Comparison of ENCODE assay signal across 28 cellular contexts in the genomic region with DNA sequence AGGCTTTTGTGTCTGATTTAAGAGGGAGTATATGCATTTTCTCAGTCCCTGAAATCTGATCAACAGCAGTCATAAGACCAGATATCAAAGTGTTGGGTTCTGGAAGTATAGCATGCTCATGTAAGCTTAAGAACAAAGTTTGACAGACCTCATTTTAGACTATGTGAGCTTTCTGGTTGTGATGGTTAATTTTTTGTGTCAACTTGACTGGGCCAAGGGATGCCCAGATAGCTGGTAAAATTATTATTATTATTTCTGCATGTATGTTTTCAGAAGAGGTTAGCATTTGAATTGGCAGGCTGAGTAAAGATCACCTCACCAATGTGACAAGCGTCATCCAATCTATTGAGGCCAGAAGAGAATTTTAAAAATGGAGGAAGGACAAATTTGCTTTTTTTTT.
"Had no signal": no experiment of that assay in that cellular context is flagged by ENCODE, and none has a peak within 500 bp of the region (broad histone marks: within the 10 kb centered on the region; RNA-seq: fewer than 3 reads in every experiment).

No MANE protein-coding gene starts in this region.

- H3K27ac Mint-ChIP-seq: stimulated activated effector memory CD8-positive, alpha-beta T cell treated with anti-CD3 and anti-CD28 coated beads, Interleukin-12 subunit alpha, Interleukin-12 subunit beta, amount 100 ng/mL, for 72 hours; stimulated activated memory B cell treated with anti-CD40 and anti-IgM and Interleukin-4, amounts not matched to agents 10 μg/mL and 1 μg/mL and 100 μg/mL, for 72 hours; stimulated activated naive B cell treated with anti-CD40 and anti-IgM and Interleukin-4, amounts not matched to agents 10 μg/mL and 1 μg/mL and 100 μg/mL, for 72 hours; stimulated activated naive CD8-positive, alpha-beta T cell treated with anti-CD3 and anti-CD28 coated beads, Interleukin-15, amount 100 ng/mL, for 72 hours; stimulated activated naive CD8-positive, alpha-beta T cell treated with anti-CD3 and anti-CD28 coated beads, Interleukin-15, Interleukin-2, amounts not matched to agents 100 ng/mL and 50 ng/mL, for 24 hours; type B pancreatic cell had no signal

- H3K9me3 ChIP-seq: stomach, suprapubic skin, testis, thoracic aorta, thyroid gland, tibial artery, tibial nerve, transverse colon, upper lobe of left lung, upper lobe of right lung, uterus, vagina had no signal

- ATAC-seq: stimulated activated effector memory CD8-positive, alpha-beta T cell treated with anti-CD3 and anti-CD28 coated beads, Interleukin-12 subunit alpha, Interleukin-12 subunit beta, amount 100 ng/mL, for 72 hours; stimulated activated memory B cell treated with anti-CD40 and anti-IgM and Interleukin-4, amounts not matched to agents 10 μg/mL and 1 μg/mL and 100 μg/mL, for 72 hours; stimulated activated naive B cell treated with anti-CD40 and anti-IgM and Interleukin-4, amounts not matched to agents 10 μg/mL and 1 μg/mL and 100 μg/mL, for 72 hours; stimulated activated naive CD8-positive, alpha-beta T cell treated with anti-CD3 and anti-CD28 coated beads, Interleukin-15, amount 100 ng/mL, for 72 hours; stimulated activated naive CD8-positive, alpha-beta T cell treated with anti-CD3 and anti-CD28 coated beads, Interleukin-15, Interleukin-2, amounts not matched to agents 100 U/mL and 50 U/mL, for 24 hours; upper lobe of right lung had no signal

- H3K4me3 ChIP-seq: stomach, suprapubic skin, testis, thoracic aorta, thyroid gland, tibial artery, tibial nerve, transverse colon, upper lobe of left lung, upper lobe of right lung, uterus, vagina had no signal

- H3K36me3 ChIP-seq: stomach, suprapubic skin, thoracic aorta, thyroid gland, tibial artery, tibial nerve, transverse colon, upper lobe of left lung, upper lobe of right lung, uterus, vagina had no signal

- H3K4me1 ChIP-seq: suprapubic skin, testis, thyroid gland, transverse colon, upper lobe of left lung, upper lobe of right lung, uterus had no signal

- H3K27ac ChIP-seq: stomach, suprapubic skin, testis, thoracic aorta, thyroid gland, tibial artery, tibial nerve, transverse colon, upper lobe of left lung, upper lobe of right lung, uterus, vagina had no signal

- H3K27me3 ChIP-seq: stomach, suprapubic skin, testis, thyroid gland, tibial artery, tibial nerve, transverse colon, upper lobe of left lung, upper lobe of right lung, uterus, vagina had no signal

- DNase-seq: stimulated activated CD4-positive, alpha-beta T cell treated with anti-CD3 and anti-CD28 coated beads, Interleukin-2, amount 100 ng/mL, for 48 hours; stimulated activated CD4-positive, alpha-beta T cell treated with anti-CD3 and anti-CD28 coated beads, Interleukin-4, amount 100 ng/mL, for 1 hour; stimulated activated CD4-positive, alpha-beta T cell treated with anti-CD3 and anti-CD28 coated beads, Interleukin-4, amount 100 ng/mL, for 24 hours; stimulated activated CD4-positive, alpha-beta T cell treated with anti-CD3 and anti-CD28 coated beads, Interleukin-4, amount 100 ng/mL, for 4 hours; stimulated activated CD8-positive, alpha-beta memory T cell treated with anti-CD3 and anti-CD28 coated beads, Interleukin-4, amount 100 ng/mL, for 48 hours; stimulated activated naive B cell treated with anti-CD40 and anti-IgM and Interleukin-4, amounts not matched to agents 10 μg/mL and 1 μg/mL and 100 μg/mL, for 72 hours; stimulated activated naive CD4-positive, alpha-beta T cell; stimulated activated naive CD4-positive, alpha-beta T cell treated with Interleukin-2 at 50 U/mL for 16 hours; stimulated activated naive CD8-positive, alpha-beta T cell treated with anti-CD3 and anti-CD28 coated beads, Interleukin-15, amount 100 ng/mL, for 72 hours; stimulated activated naive CD8-positive, alpha-beta T cell treated with anti-CD3 and anti-CD28 coated beads, Interleukin-15, Interleukin-2, amounts not matched to agents 100 U/mL and 50 U/mL, for 24 hours; stomach; substantia nigra; testis; thyroid gland; tibial artery; transverse colon; trophoblast cell; upper lobe of left lung; upper lobe of right lung; uterus had no signal

- H3K9me3 Mint-ChIP-seq: stimulated activated memory B cell treated with anti-CD40 and anti-IgM and Interleukin-4, amounts not matched to agents 10 μg/mL and 1 μg/mL and 100 μg/mL, for 72 hours; type B pancreatic cell had no signal

- H3K4me3 Mint-ChIP-seq: stimulated activated effector memory CD8-positive, alpha-beta T cell treated with anti-CD3 and anti-CD28 coated beads, Interleukin-12 subunit alpha, Interleukin-12 subunit beta, amount 100 ng/mL, for 72 hours; stimulated activated memory B cell treated with anti-CD40 and anti-IgM and Interleukin-4, amounts not matched to agents 10 μg/mL and 1 μg/mL and 100 μg/mL, for 72 hours; stimulated activated naive B cell treated with anti-CD40 and anti-IgM and Interleukin-4, amounts not matched to agents 10 μg/mL and 1 μg/mL and 100 μg/mL, for 72 hours; stimulated activated naive CD8-positive, alpha-beta T cell treated with anti-CD3 and anti-CD28 coated beads, Interleukin-15, amount 100 ng/mL, for 72 hours; stimulated activated naive CD8-positive, alpha-beta T cell treated with anti-CD3 and anti-CD28 coated beads, Interleukin-15, Interleukin-2, amounts not matched to agents 100 ng/mL and 50 ng/mL, for 24 hours; type B pancreatic cell had no signal

- H3K36me3 Mint-ChIP-seq: stimulated activated naive B cell treated with anti-CD40 and anti-IgM and Interleukin-4, amounts not matched to agents 10 μg/mL and 1 μg/mL and 100 μg/mL, for 72 hours; type B pancreatic cell had no signal
